ENCODE assay signal across 32 cellular contexts in the genomic region with DNA sequence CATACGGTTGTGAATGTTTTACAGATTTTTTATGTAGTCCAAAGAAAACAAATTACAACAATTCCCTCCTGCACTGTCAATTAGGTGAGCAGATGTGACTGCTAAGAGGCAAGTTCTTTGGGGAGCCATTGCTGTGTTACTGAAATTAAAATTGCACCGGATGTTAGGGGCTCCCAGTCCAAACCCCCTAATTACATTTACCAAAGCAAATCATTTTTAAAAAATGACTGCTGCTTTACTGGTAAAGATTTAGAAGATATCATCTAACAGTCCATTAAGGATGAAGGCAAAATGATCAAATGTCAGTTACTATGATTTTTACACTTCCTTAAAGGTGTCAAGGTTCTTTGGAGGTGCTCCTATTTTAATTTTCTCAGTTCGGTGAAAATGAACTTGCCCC.
"Had no signal": no experiment of that assay in that cellular context is flagged by ENCODE, and none has a peak within 500 bp of the region (broad histone marks: within the 10 kb centered on the region; RNA-seq: fewer than 3 reads in every experiment).

No MANE protein-coding gene starts in this region.

- H3K27ac ChIP-seq: adrenal gland, breast epithelium, cardiac muscle cell, colonic mucosa, heart left ventricle had no signal

- H3K4me1 Mint-ChIP-seq: activated CD4-positive, alpha-beta T cell treated with anti-CD3 and anti-CD28 coated beads for 36 hours; activated CD4-positive, alpha-beta T cell treated with anti-CD3 and anti-CD28 coated beads, Interleukin-2, amount 10 ng/mL, durations not matched to agents 24 days and 14 days; activated CD8-positive, alpha-beta memory T cell treated with anti-CD3 and anti-CD28 coated beads, Interleukin-2, amount 10 ng/mL, durations not matched to agents 7 days and 5 days; activated naive CD4-positive, alpha-beta T cell treated with anti-CD3 and anti-CD28 coated beads, Interleukin-2, amount 50 U/mL, for 24 hours; activated naive CD8-positive, alpha-beta T cell treated with anti-CD3 and anti-CD28 coated beads for 36 hours; activated naive CD8-positive, alpha-beta T cell treated with anti-CD3 and anti-CD28 coated beads, Interleukin-2, amount 50 U/mL, for 24 hours; endodermal cell had no signal

- H3K9me3 ChIP-seq: adrenal gland, breast epithelium, colonic mucosa, heart left ventricle had no signal

- H3K27ac Mint-ChIP-seq: activated CD4-positive, alpha-beta memory T cell treated with anti-CD3 and anti-CD28 coated beads for 36 hours; activated CD4-positive, alpha-beta T cell treated with anti-CD3 and anti-CD28 coated beads for 36 hours; activated CD4-positive, alpha-beta T cell treated with anti-CD3 and anti-CD28 coated beads, Interleukin-2, amount 10 ng/mL, durations not matched to agents 24 days and 14 days; activated CD8-positive, alpha-beta memory T cell treated with anti-CD3 and anti-CD28 coated beads, Interleukin-2, amount 10 ng/mL, durations not matched to agents 7 days and 5 days; activated CD8-positive, alpha-beta T cell treated with anti-CD3 and anti-CD28 coated beads, Interleukin-2, amount 10 ng/mL, durations not matched to agents 7 days and 5 days; activated naive CD4-positive, alpha-beta T cell treated with anti-CD3 and anti-CD28 coated beads for 36 hours; activated naive CD4-positive, alpha-beta T cell treated with anti-CD3 and anti-CD28 coated beads, Interleukin-2, amount 50 U/mL, for 24 hours; activated naive CD8-positive, alpha-beta T cell treated with anti-CD3 and anti-CD28 coated beads for 36 hours; activated naive CD8-positive, alpha-beta T cell treated with anti-CD3 and anti-CD28 coated beads, Interleukin-2, amount 50 U/mL, for 24 hours; activated T-cell treated with anti-CD3 and anti-CD28 coated beads, Interleukin-2, amount 50 U/mL, for 24 hours; activated T-cell treated with anti-CD3 and anti-CD28 coated beads, Interleukin-2, amount 50 U/mL, for 72 hours; activated T-helper 2 cell treated with anti-CD3 and anti-CD28 coated beads, Interferon-gamma antibody, Interleukin-2, Interleukin-4, amounts not matched to agents 10 μg/mL and 5 μg/mL and 100 μg/mL, durations not matched to agents 14 hours and 24 hours and 36 hours; endodermal cell had no signal

- H3K27me3 Mint-ChIP-seq: brain had no signal

- H3K9me3 Mint-ChIP-seq: activated CD4-positive, alpha-beta memory T cell treated with anti-CD3 and anti-CD28 coated beads for 36 hours; activated CD4-positive, alpha-beta T cell treated with anti-CD3 and anti-CD28 coated beads, Interleukin-2, amount 10 ng/mL, durations not matched to agents 24 days and 14 days; activated naive CD4-positive, alpha-beta T cell treated with anti-CD3 and anti-CD28 coated beads for 36 hours; activated naive CD4-positive, alpha-beta T cell treated with anti-CD3 and anti-CD28 coated beads, Interleukin-2, amount 50 U/mL, for 24 hours; activated naive CD8-positive, alpha-beta T cell treated with anti-CD3 and anti-CD28 coated beads for 36 hours; activated naive CD8-positive, alpha-beta T cell treated with anti-CD3 and anti-CD28 coated beads, Interleukin-2, amount 50 U/mL, for 24 hours; activated T-cell treated with anti-CD3 and anti-CD28 coated beads, Interleukin-2, amount 50 U/mL, for 24 hours; activated T-cell treated with anti-CD3 and anti-CD28 coated beads, Interleukin-2, amount 50 U/mL, for 72 hours; activated T-helper 2 cell treated with anti-CD3 and anti-CD28 coated beads, Interferon-gamma antibody, Interleukin-2, Interleukin-4, amounts not matched to agents 10 μg/mL and 5 μg/mL and 100 μg/mL, durations not matched to agents 14 hours and 24 hours and 36 hours; endodermal cell had no signal

- H3K4me1 ChIP-seq: adrenal gland, breast epithelium, colonic mucosa, heart left ventricle had no signal

- H3K4me3 Mint-ChIP-seq: activated CD4-positive, alpha-beta memory T cell treated with anti-CD3 and anti-CD28 coated beads for 36 hours; activated CD4-positive, alpha-beta T cell treated with anti-CD3 and anti-CD28 coated beads for 36 hours; activated CD4-positive, alpha-beta T cell treated with anti-CD3 and anti-CD28 coated beads, Interleukin-2, amount 10 ng/mL, durations not matched to agents 24 days and 14 days; activated CD8-positive, alpha-beta memory T cell treated with anti-CD3 and anti-CD28 coated beads, Interleukin-2, amount 10 ng/mL, durations not matched to agents 7 days and 5 days; activated CD8-positive, alpha-beta T cell treated with anti-CD3 and anti-CD28 coated beads, Interleukin-2, amount 10 ng/mL, durations not matched to agents 7 days and 5 days; activated naive CD4-positive, alpha-beta T cell treated with anti-CD3 and anti-CD28 coated beads for 36 hours; activated naive CD4-positive, alpha-beta T cell treated with anti-CD3 and anti-CD28 coated beads, Interleukin-2, amount 50 U/mL, for 24 hours; activated naive CD8-positive, alpha-beta T cell treated with anti-CD3 and anti-CD28 coated beads for 36 hours; activated naive CD8-positive, alpha-beta T cell treated with anti-CD3 and anti-CD28 coated beads, Interleukin-2, amount 50 U/mL, for 24 hours; activated T-cell treated with anti-CD3 and anti-CD28 coated beads, Interleukin-2, amount 50 U/mL, for 24 hours; activated T-cell treated with anti-CD3 and anti-CD28 coated beads, Interleukin-2, amount 50 U/mL, for 72 hours; brain; endodermal cell had no signal

- FAIRE-seq: frontal cortex had no signal

- H3K36me3 Mint-ChIP-seq: activated CD4-positive, alpha-beta memory T cell treated with anti-CD3 and anti-CD28 coated beads for 36 hours; activated CD8-positive, alpha-beta memory T cell treated with anti-CD3 and anti-CD28 coated beads, Interleukin-2, amount 10 ng/mL, durations not matched to agents 7 days and 5 days; activated naive CD4-positive, alpha-beta T cell treated with anti-CD3 and anti-CD28 coated beads, Interleukin-2, amount 50 U/mL, for 24 hours; activated naive CD8-positive, alpha-beta T cell treated with anti-CD3 and anti-CD28 coated beads for 36 hours; brain had no signal

- H3K36me3 ChIP-seq: adrenal gland, breast epithelium, cardiac muscle cell, colonic mucosa, heart left ventricle had no signal

- DNase-seq: activated CD4-positive, alpha-beta memory T cell treated with anti-CD3 and anti-CD28 coated beads for 36 hours; activated CD4-positive, alpha-beta T cell treated with anti-CD3 and anti-CD28 coated beads for 36 hours; activated CD4-positive, alpha-beta T cell treated with anti-CD3 and anti-CD28 coated beads, Interleukin-2, amount 10 ng/mL, durations not matched to agents 24 days and 14 days; activated CD4-positive, CD25-positive, alpha-beta regulatory T cell; activated CD4-positive, CD25-positive, alpha-beta regulatory T cell treated with anti-CD3 and anti-CD28 coated beads, Interleukin-2, amount 50 U/mL, for 72 hours; activated CD8-positive, alpha-beta memory T cell treated with anti-CD3 and anti-CD28 coated beads, Interleukin-2, amount 10 ng/mL, durations not matched to agents 7 days and 5 days; activated CD8-positive, alpha-beta memory T cell treated with anti-CD3 and anti-CD28 coated beads, Interleukin-2, amount 50 U/mL, for 4 hours; activated CD8-positive, alpha-beta T cell treated with anti-CD3 and anti-CD28 coated beads, Interleukin-2, amount 10 ng/mL, durations not matched to agents 7 days and 5 days; activated effector memory CD4-positive, alpha-beta T cell treated with anti-CD3 and anti-CD28 coated beads, Interleukin-2, amount 50 U/mL, for 16 hours; activated naive CD4-positive, alpha-beta T cell treated with anti-CD3 and anti-CD28 coated beads for 36 hours; activated naive CD8-positive, alpha-beta T cell treated with anti-CD3 and anti-CD28 coated beads for 36 hours; activated naive CD8-positive, alpha-beta T cell treated with anti-CD3 and anti-CD28 coated beads, Interleukin-2, amount 50 U/mL, for 24 hours; activated T-cell treated with anti-CD3 and anti-CD28 coated beads, Interleukin-2, amount 50 U/mL, for 24 hours; activated T-cell treated with anti-CD3 and anti-CD28 coated beads, Interleukin-2, amount 50 U/mL, for 72 hours; adrenal gland; amygdala; aorta; central memory CD4-positive, alpha-beta T cell; cerebellar nuclear complex; colonic mucosa; effector CD8-positive, alpha-beta T cell; endodermal cell; foreskin fibroblast; glutamatergic neuron; heart left ventricle; T-helper 2 cell had no signal

- H3K27me3 ChIP-seq: adrenal gland, breast epithelium, cardiac muscle cell, colonic mucosa, heart left ventricle had no signal

- H3K4me3 ChIP-seq: adrenal gland, breast epithelium, cardiac muscle cell, colonic mucosa, heart left ventricle had no signal
